ENCODE assay signal across 10 cellular contexts in genomic region chr5:144478532-144478931, GRCh38.
"Had no signal": no experiment of that assay in that cellular context is flagged by ENCODE, and none has a peak within 500 bp of the region (broad histone marks: within the 10 kb centered on the region; RNA-seq: fewer than 3 reads in every experiment).

No MANE protein-coding gene starts in this region.

- H3K9me3 ChIP-seq: HAP-1 had no signal

- H3K4me3 ChIP-seq: GM23248, GM23338, HAP-1 had no signal

- H3K36me3 ChIP-seq: HAP-1 had no signal

- H3K27ac ChIP-seq: GM23248 had no signal

- DNase-seq: GM23248, GOT3, H7, H9, HCEC 1CT, HFFc6 had no signal

- FAIRE-seq: H1, H54 had no signal
